ENCODE assay signal across 1 cellular context in the genomic region with DNA sequence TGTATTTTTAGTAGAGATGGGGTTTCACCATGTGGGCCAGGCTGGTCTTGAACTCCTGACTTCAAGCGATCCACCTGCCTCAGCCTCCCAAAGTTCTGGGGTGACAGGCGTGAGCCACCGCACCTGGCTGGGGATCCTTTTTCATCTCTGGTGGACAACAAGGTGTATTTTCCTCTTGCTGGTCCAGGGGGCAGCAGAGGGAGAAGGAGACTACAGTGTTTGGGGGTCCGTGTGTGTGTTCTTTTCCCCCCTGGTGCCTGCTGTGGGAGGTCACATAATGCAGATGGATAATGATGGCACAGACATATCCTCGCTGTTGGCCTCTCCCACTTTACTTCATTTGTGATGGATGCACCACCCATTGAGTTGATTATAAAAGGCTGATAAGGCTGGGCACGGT.
TF ChIP-seq lines count a peak whose summit lies in the region.

No MANE protein-coding gene starts in this region.

TF ChIP-seq in HCT116, 20 proteins besides CTCF, POLR2A, EP300 and RAD21:
- TF ChIP-seq, protein P1, sequence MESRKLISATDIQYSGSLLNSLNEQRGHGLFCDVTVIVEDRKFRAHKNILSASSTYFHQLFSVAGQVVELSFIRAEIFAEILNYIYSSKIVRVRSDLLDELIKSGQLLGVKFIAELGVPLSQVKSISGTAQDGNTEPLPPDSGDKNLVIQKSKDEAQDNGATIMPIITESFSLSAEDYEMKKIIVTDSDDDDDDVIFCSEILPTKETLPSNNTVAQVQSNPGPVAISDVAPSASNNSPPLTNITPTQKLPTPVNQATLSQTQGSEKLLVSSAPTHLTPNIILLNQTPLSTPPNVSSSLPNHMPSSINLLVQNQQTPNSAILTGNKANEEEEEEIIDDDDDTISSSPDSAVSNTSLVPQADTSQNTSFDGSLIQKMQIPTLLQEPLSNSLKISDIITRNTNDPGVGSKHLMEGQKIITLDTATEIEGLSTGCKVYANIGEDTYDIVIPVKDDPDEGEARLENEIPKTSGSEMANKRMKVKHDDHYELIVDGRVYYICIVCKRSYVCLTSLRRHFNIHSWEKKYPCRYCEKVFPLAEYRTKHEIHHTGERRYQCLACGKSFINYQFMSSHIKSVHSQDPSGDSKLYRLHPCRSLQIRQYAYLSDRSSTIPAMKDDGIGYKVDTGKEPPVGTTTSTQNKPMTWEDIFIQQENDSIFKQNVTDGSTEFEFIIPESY (IDR thresholded peaks at IDR 0.05; ENCODE audit: extremely low read depth, insufficient replicate concordance, low read length), result no peak
- TF ChIP-seq POLR2AphosphoS5 (IDR thresholded peaks at IDR 0.05; ENCODE audit: low read depth, low read length) (no peak), EGR1 (IDR thresholded peaks at IDR 0.05; ENCODE audit: low read depth) (no peak), JUND (IDR thresholded peaks at IDR 0.05) (no peak), SRF (IDR thresholded peaks at IDR 0.05; ENCODE audit: low read depth) (no peak), SIN3A (IDR thresholded peaks at IDR 0.05; ENCODE audit: low read depth) (no peak), ZFX (IDR thresholded peaks at IDR 0.05) (no peak), CBX3 (IDR thresholded peaks at IDR 0.05; ENCODE audit: low read depth) (no peak), SP1 (IDR thresholded peaks at IDR 0.05; ENCODE audit: low read depth) (no peak), CEBPB (IDR thresholded peaks at IDR 0.05; ENCODE audit: low read depth) (no peak), TCF7L2 (IDR thresholded peaks at IDR 0.05; ENCODE audit: borderline replicate concordance, extremely low read depth, insufficient read depth, insufficient read length) (no peak), EZH2phosphoT487 (IDR thresholded peaks at IDR 0.05; ENCODE audit: borderline replicate concordance) (no peak), ZNF274 (IDR thresholded peaks at IDR 0.05; ENCODE audit: low read depth, low read length) (no peak), EZH2 (IDR thresholded peaks at IDR 0.05) (no peak), YY1 (IDR thresholded peaks at IDR 0.05; ENCODE audit: extremely low read depth, insufficient replicate concordance, low read depth, low read length) (no peak), ELF1 (IDR thresholded peaks at IDR 0.05; ENCODE audit: borderline replicate concordance, low read depth) (no peak)
- TF ChIP-seq, protein P2, sequence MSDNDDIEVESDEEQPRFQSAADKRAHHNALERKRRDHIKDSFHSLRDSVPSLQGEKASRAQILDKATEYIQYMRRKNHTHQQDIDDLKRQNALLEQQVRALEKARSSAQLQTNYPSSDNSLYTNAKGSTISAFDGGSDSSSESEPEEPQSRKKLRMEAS (IDR thresholded peaks at IDR 0.05), result no peak
- TF ChIP-seq, protein P3, sequence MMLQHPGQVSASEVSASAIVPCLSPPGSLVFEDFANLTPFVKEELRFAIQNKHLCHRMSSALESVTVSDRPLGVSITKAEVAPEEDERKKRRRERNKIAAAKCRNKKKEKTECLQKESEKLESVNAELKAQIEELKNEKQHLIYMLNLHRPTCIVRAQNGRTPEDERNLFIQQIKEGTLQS (IDR thresholded peaks at IDR 0.05), result no peak
- TF ChIP-seq, protein P4, sequence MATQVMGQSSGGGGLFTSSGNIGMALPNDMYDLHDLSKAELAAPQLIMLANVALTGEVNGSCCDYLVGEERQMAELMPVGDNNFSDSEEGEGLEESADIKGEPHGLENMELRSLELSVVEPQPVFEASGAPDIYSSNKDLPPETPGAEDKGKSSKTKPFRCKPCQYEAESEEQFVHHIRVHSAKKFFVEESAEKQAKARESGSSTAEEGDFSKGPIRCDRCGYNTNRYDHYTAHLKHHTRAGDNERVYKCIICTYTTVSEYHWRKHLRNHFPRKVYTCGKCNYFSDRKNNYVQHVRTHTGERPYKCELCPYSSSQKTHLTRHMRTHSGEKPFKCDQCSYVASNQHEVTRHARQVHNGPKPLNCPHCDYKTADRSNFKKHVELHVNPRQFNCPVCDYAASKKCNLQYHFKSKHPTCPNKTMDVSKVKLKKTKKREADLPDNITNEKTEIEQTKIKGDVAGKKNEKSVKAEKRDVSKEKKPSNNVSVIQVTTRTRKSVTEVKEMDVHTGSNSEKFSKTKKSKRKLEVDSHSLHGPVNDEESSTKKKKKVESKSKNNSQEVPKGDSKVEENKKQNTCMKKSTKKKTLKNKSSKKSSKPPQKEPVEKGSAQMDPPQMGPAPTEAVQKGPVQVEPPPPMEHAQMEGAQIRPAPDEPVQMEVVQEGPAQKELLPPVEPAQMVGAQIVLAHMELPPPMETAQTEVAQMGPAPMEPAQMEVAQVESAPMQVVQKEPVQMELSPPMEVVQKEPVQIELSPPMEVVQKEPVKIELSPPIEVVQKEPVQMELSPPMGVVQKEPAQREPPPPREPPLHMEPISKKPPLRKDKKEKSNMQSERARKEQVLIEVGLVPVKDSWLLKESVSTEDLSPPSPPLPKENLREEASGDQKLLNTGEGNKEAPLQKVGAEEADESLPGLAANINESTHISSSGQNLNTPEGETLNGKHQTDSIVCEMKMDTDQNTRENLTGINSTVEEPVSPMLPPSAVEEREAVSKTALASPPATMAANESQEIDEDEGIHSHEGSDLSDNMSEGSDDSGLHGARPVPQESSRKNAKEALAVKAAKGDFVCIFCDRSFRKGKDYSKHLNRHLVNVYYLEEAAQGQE (IDR thresholded peaks at IDR 0.05; ENCODE audit: low read depth), result no peak
